ENCODE assay signal across 1 cellular context in the genomic region with DNA sequence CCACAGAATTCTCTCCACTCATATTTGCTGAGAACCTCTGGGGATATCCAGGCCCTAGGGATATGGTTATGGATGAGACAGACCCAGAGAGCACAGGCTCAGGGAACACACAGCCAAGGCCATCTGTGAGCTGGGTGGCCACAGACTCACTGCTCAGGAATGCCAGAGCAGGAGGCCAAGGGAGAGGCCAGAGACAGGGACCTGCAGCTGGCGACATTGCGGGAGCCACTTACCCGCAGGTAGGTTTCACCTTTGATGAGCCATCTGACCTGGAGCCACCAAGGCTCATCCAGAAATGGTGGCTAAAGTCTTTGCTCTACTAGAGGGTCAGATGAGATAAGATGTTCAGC.
TF ChIP-seq lines count a peak whose summit lies in the region.

No MANE protein-coding gene starts in this region.

TF ChIP-seq in H1, 55 proteins besides CTCF, POLR2A, EP300 and RAD21:
- TF ChIP-seq BACH1 (IDR thresholded peaks at IDR 0.05; ENCODE audit: low read length) (no peak), SIX5 (IDR thresholded peaks at IDR 0.05; ENCODE audit: low read depth, low read length) (no peak), POU5F1 (IDR thresholded peaks at IDR 0.05; ENCODE audit: low read depth, low read length) (no peak), CHD1 (IDR thresholded peaks at IDR 0.05; ENCODE audit: low read depth, low read length) (no peak)
- TF ChIP-seq, protein P1, sequence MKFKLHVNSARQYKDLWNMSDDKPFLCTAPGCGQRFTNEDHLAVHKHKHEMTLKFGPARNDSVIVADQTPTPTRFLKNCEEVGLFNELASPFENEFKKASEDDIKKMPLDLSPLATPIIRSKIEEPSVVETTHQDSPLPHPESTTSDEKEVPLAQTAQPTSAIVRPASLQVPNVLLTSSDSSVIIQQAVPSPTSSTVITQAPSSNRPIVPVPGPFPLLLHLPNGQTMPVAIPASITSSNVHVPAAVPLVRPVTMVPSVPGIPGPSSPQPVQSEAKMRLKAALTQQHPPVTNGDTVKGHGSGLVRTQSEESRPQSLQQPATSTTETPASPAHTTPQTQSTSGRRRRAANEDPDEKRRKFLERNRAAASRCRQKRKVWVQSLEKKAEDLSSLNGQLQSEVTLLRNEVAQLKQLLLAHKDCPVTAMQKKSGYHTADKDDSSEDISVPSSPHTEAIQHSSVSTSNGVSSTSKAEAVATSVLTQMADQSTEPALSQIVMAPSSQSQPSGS (IDR thresholded peaks at IDR 0.05; ENCODE audit: low read length): no peak
